ENCODE assay signal across 21 cellular contexts in genomic region chr7:148729984-148730733, GRCh38. TPM values are rescaled to one million over a fixed set of nuclear protein-coding genes. Genes with fewer than 3 reads are reported as not detected.
DNase-seq lines count a peak whose midpoint lies in the region; ATAC-seq, FAIRE-seq and TF ChIP-seq lines count a peak whose summit lies in the region.
"Had no signal": no experiment of that assay in that cellular context is flagged by ENCODE, and none has a peak within 500 bp of the region (broad histone marks: within the 10 kb centered on the region; RNA-seq: fewer than 3 reads in every experiment).

No MANE protein-coding gene starts in this region.

- H3K4me3 ChIP-seq in astrocyte (ENCODE audit: insufficient read depth, low read depth, low read length) (no peak overlapping the region), fibroblast of villous mesenchyme (ENCODE audit: low read depth, low read length) (no peak overlapping the region), colonic mucosa (no peak overlapping the region), pancreas (no peak overlapping the region)
- H3K4me3 ChIP-seq: dorsolateral prefrontal cortex, heart right ventricle had no signal

- no peaks in the 10 kb centered on the region for H3K4me1 ChIP-seq in astrocyte (ENCODE audit: insufficient read depth, low read length)
- no peaks in the 10 kb centered on the region for H3K4me1 ChIP-seq in colonic mucosa
- peaks cover 0 to 6% (median 5%) of the 10 kb centered on the region in 3 donors for H3K4me1 ChIP-seq in pancreas

- H3K27me3 ChIP-seq in astrocyte (ENCODE audit: insufficient read depth, low read length) (no peaks in the 10 kb centered on the region), colonic mucosa (no peaks in the 10 kb centered on the region), pancreas (no peaks in the 10 kb centered on the region)
- H3K27me3 ChIP-seq: ascending aorta, dorsolateral prefrontal cortex, heart right ventricle had no signal

- FAIRE-seq in astrocyte (lab: Jason Lieb, UNC) = no peak
- FAIRE-seq in pancreas (lab: Jason Lieb, UNC) = no peak
- FAIRE-seq: keratinocyte had no signal

- H3K9me3 Mint-ChIP-seq in astrocyte (ENCODE audit: unreplicated experiment) = no peaks in the 10 kb centered on the region
- H3K9me3 Mint-ChIP-seq: CD4-positive, CD25-positive, alpha-beta regulatory T cell; natural killer cell had no signal

- no peak overlapping the region for H2AFZ ChIP-seq in astrocyte (ENCODE audit: low read depth, low read length)

- H3K4me2 ChIP-seq in astrocyte (ENCODE audit: low read length) = no peak overlapping the region

- WGBS in pancreas, 2 donors = 85 to 88% methylated on average over 12 of the region's 12 CpGs

- H3K27me3 Mint-ChIP-seq in astrocyte (ENCODE audit: low read depth, unreplicated experiment) = no peaks in the 10 kb centered on the region
- H3K27me3 Mint-ChIP-seq: CD4-positive, CD25-positive, alpha-beta regulatory T cell had no signal

- no peaks in the 10 kb centered on the region for H3K9me3 ChIP-seq in astrocyte (ENCODE audit: insufficient read depth, low read depth, low read length)
- H3K9me3 ChIP-seq in colonic mucosa = no peaks in the 10 kb centered on the region
- no peaks in the 10 kb centered on the region for H3K9me3 ChIP-seq in pancreas
- H3K9me3 ChIP-seq: ascending aorta, heart right ventricle had no signal

- H3K27ac ChIP-seq in astrocyte (ENCODE audit: low read depth, low read length) (no peak overlapping the region), colonic mucosa (no peak overlapping the region), pancreas (no peak overlapping the region)
- H3K27ac ChIP-seq: heart right ventricle had no signal

- peaks cover 88% of the 10 kb centered on the region for H4K20me1 ChIP-seq in astrocyte (ENCODE audit: insufficient read depth, low read length)

- H3K4me3 Mint-ChIP-seq in astrocyte (ENCODE audit: unreplicated experiment) = no peak overlapping the region
- H3K4me3 Mint-ChIP-seq: CD4-positive, CD25-positive, alpha-beta regulatory T cell had no signal

- peaks cover 14% of the 10 kb centered on the region for H3K36me3 ChIP-seq in astrocyte (ENCODE audit: insufficient read depth, low read length)
- H3K36me3 ChIP-seq in colonic mucosa = no peaks in the 10 kb centered on the region
- H3K36me3 ChIP-seq in pancreas = no peaks in the 10 kb centered on the region

- H3K79me2 ChIP-seq in astrocyte (ENCODE audit: insufficient read depth, low read length) = peaks cover 95% of the 10 kb centered on the region

- intact Hi-C loops in left ventricle myocardium superior (cut with micrococcal nuclease) (no loop called here), left cardiac atrium (cut with DNase I) (loop anchor here in 1 of 2 donors (5.0 kb wide), 1 partner anchor 232 kb away; no protein-coding TSS in a partner anchor), colonic mucosa (cut with DNase I) (no loop called here), pancreas (cut with DNase I) (no loop called here)

- H3K9ac ChIP-seq in astrocyte (ENCODE audit: low read length) (no peak overlapping the region), colonic mucosa (ENCODE audit: low read depth in 2 of 2, low read length in 2 of 2) (no peak overlapping the region)

- H3K4me1 Mint-ChIP-seq in astrocyte (ENCODE audit: low read depth, unreplicated experiment) = peaks cover 22% of the 10 kb centered on the region

- peaks cover 10% of the 10 kb centered on the region for H3K36me3 Mint-ChIP-seq in astrocyte (ENCODE audit: low read depth, unreplicated experiment)
- H3K36me3 Mint-ChIP-seq: natural killer cell had no signal

- TF ChIP-seq CTCF in astrocyte (IDR thresholded peaks at IDR 0.05; ENCODE audit: insufficient read depth, low read depth, low read length) (no peak), fibroblast of villous mesenchyme (IDR thresholded peaks at IDR 0.05; ENCODE audit: insufficient read depth, low read depth, low read length) (no peak), colonic mucosa (IDR thresholded peaks at IDR 0.05) (no peak), pancreas (IDR thresholded peaks at IDR 0.05) (no peak)

- ATAC-seq in left ventricle myocardium superior = peak; percentile 36
- ATAC-seq in left cardiac atrium = no peak
- no peak for ATAC-seq in pancreas
- ATAC-seq: natural killer cell had no signal

- H3K27ac Mint-ChIP-seq in astrocyte (ENCODE audit: unreplicated experiment) = no peak overlapping the region
- H3K27ac Mint-ChIP-seq: CD4-positive, CD25-positive, alpha-beta regulatory T cell; natural killer cell had no signal

- DNase-seq in left ventricle myocardium superior (no peak), left cardiac atrium (no peak), astrocyte (ENCODE audit: low read depth) (peak; percentile 53), fibroblast of villous mesenchyme (ENCODE audit: low read depth) (peak; percentile 44), colonic mucosa (no peak), NCI-H2107 treated with DMSO at 0.1 percent for 48 hours (lab: John Stamatoyannopoulos, UW; ENCODE audit: unreplicated experiment) (no peak), pancreas (no peak), NCI-H1092 (lab: John Stamatoyannopoulos, UW) (no peak)
- DNase-seq: 8988T; activated CD4-positive, alpha-beta T cell treated with anti-CD3 and anti-CD28 coated beads for 4 hours; activated CD8-positive, alpha-beta memory T cell treated with anti-CD3 and anti-CD28 coated beads, Interleukin-2, amount 50 U/mL, for 48 hours; activated naive CD4-positive, alpha-beta T cell treated with Interleukin-2 at 50 U/mL for 16 hours; CD4-positive, CD25-positive, alpha-beta regulatory T cell; DMS53; heart right ventricle; natural killer cell; NCI-H1694 treated with DMSO at 0.1 percent for 48 hours; NCI-H226 had no signal

RNA-seq across cellular contexts. Expression of gene CUL1, which starts 31.5 kb away (rescaled TPM):
- total RNA-seq in left ventricle myocardium superior (48.7 TPM), left cardiac atrium (10 to 100 TPM; 40.8 to 52.2 TPM), astrocyte (56.3 and 60.2 TPM in 2 replicates), fibroblast of villous mesenchyme (41.9 and 61.7 TPM in 2 replicates), colonic mucosa (10 to 100 TPM; 36.2 to 36.9 TPM), pancreas (10 to 100 TPM; 10.8 to 19.2 (median 12.9) TPM)
- polyA plus RNA-seq in pancreas = 10 to 100 TPM in 1 of 2 donors, 1 to 10 TPM in 1; 8.9 to 17.5 TPM

Comparison
In these comparisons a context has a peak if more than half of its experiments do, and no peak if none do; other contexts are left out.
1. DNase-seq: peak in astrocyte (single experiment) and fibroblast of villous mesenchyme (single experiment); none in left ventricle myocardium superior (single experiment), left cardiac atrium (single experiment), colonic mucosa (single experiment), NCI-H2107 treated with DMSO at 0.1 percent for 48 hours (single experiment), pancreas (0 of 6) and NCI-H1092 (single experiment).